ENCODE assay signal across 11 cellular contexts in genomic region chr15:64985382-64986033, GRCh38. TPM values are rescaled to one million over a fixed set of nuclear protein-coding genes. Genes with fewer than 3 reads are reported as not detected.
DNase-seq lines count a peak whose midpoint lies in the region; ATAC-seq, FAIRE-seq and TF ChIP-seq lines count a peak whose summit lies in the region.
"Had no signal": no experiment of that assay in that cellular context is flagged by ENCODE, and none has a peak within 500 bp of the region (broad histone marks: within the 10 kb centered on the region; RNA-seq: fewer than 3 reads in every experiment).

No MANE protein-coding gene starts in this region.

- H3K27ac ChIP-seq in heart right ventricle (peak overlapping the region in 7 of 10 donors; percentile 13 to 80 (median 55)), HepG2 (ENCODE audit: extremely low read length, insufficient read depth, low read length) (peak overlapping the region; percentile 62), upper lobe of right lung (peak overlapping the region; percentile 79)

- intact Hi-C loops in heart right ventricle (cut with DNase I) = loop anchor here in 2 of 10 donors (5.0 to 10.0 kb wide), 2 partner anchors 42 to 141 kb away; partner anchors contain the start of genes MTFMT (in 1 of the 2) and PLEKHO2 (in 1 of the 2)
- intact Hi-C loops in left ventricle myocardium superior (cut with micrococcal nuclease) = no loop called here
- intact Hi-C loops in HepG2 (cut with micrococcal nuclease; ENCODE audit: unreplicated experiment) = no loop called here
- intact Hi-C loops in upper lobe of right lung (cut with DNase I) = no loop called here

- no peak for TF ChIP-seq RAD21 in HepG2 (CRISPR knock-in tag; IDR thresholded peaks at IDR 0.05)

- H2AFZ ChIP-seq in HepG2 (ENCODE audit: low read length) = no peak overlapping the region

- no peaks in the 10 kb centered on the region for H4K20me1 ChIP-seq in HepG2 (ENCODE audit: insufficient read depth, low read length)

- FAIRE-seq in HepG2 (lab: Jason Lieb, UNC) = no peak

- BruUV-seq in HepG2 (replicated peaks; lab: Mats Ljungman, UMichigan) = no TSS peak

- H3K4me3 ChIP-seq in heart right ventricle (no peak overlapping the region), HepG2 (replicated peaks in 1 of 3; ENCODE audit: insufficient read depth in 1 of 3, low read depth in 2 of 3, low read length in 3 of 3) (peak overlapping the region in 1 of 3 experiments; percentile 2; a peak in 1 of 6 replicates), upper lobe of right lung (no peak overlapping the region)

- CTCF ChIA-PET in HepG2 (lab: Yijun Ruan, JAX; ENCODE audit: low intra/inter-chr PET ratio, low total read pairs) = no interaction called here

- no peak for TF ChIP-seq POLR2A in HepG2 (IDR thresholded peaks at IDR 0.05; ENCODE audit: insufficient read depth in 1 of 2, low read depth in 2 of 2, low read length in 2 of 2)

- H3K4me2 ChIP-seq in HepG2 (ENCODE audit: low read depth, low read length) = peak overlapping the region; percentile 68

- H3K27me3 ChIP-seq in heart right ventricle (no peaks in the 10 kb centered on the region), HepG2 (ENCODE audit: control insufficient read depth in 1 of 2, insufficient read depth in 2 of 2, low read length in 2 of 2) (no peaks in the 10 kb centered on the region; a peak in 1 of 5 replicates), upper lobe of right lung (no peaks in the 10 kb centered on the region)

- WGBS in heart right ventricle, 2 donors = 46 to 68% methylated on average over 8 of the region's 8 CpGs
- WGBS in HepG2 (ENCODE audit: low lambda C conversion rate) = 17% methylated on average over 7 of the region's 8 CpGs

- TF ChIP-seq EP300 in HepG2 (IDR thresholded peaks at IDR 0.05; ENCODE audit: low read depth in 2 of 2, low read length in 2 of 2) (0 out of 4 replicates have a peak, but pooled peaks of 1 of the 2 experiments have one; percentile 47), HepG2 (CRISPR knock-in tag; IDR thresholded peaks at IDR 0.05; ENCODE audit: borderline replicate concordance) (peak; percentile 64; the same call in 1 of the 2 replicates)

- peak overlapping the region; percentile 32; the same call in 1 of the 2 replicates for H3K9ac ChIP-seq in HepG2 (ENCODE audit: insufficient read depth, low read depth, low read length)

- no peak for TF ChIP-seq CTCF in heart right ventricle (IDR thresholded peaks at IDR 0.05)
- no peak for TF ChIP-seq CTCF in HepG2 (CRISPR knock-in tag; IDR thresholded peaks at IDR 0.05)
- TF ChIP-seq CTCF in upper lobe of right lung (IDR thresholded peaks at IDR 0.05) = no peak

- H3K9me3 ChIP-seq in heart right ventricle (no peaks in the 10 kb centered on the region), HepG2 (ENCODE audit: low read length) (no peaks in the 10 kb centered on the region), upper lobe of right lung (no peaks in the 10 kb centered on the region)

- no peak for ATAC-seq in heart right ventricle
- ATAC-seq in left ventricle myocardium superior = no peak
- no peak for ATAC-seq in HepG2
- ATAC-seq in upper lobe of right lung = peak; percentile 32
- ATAC-seq in HG03521 (IDR thresholded peaks at IDR 0.05; ENCODE audit: unreplicated experiment) = no peak
- no peak for ATAC-seq in HG02852 (IDR thresholded peaks at IDR 0.05; ENCODE audit: unreplicated experiment)

- H3K36me3 ChIP-seq in heart right ventricle = peaks cover 0 to 27% (median 0%) of the 10 kb centered on the region in 9 donors
- peaks cover 0 to 5% of the 10 kb centered on the region in 2 experiments; a peak in 2 of 5 replicates for H3K36me3 ChIP-seq in HepG2 (replicated peaks in 1 of 2; ENCODE audit: control insufficient read depth in 1 of 2, insufficient read depth in 2 of 2, low read length in 2 of 2)
- H3K36me3 ChIP-seq in upper lobe of right lung = peaks cover 10% of the 10 kb centered on the region

- in situ Hi-C loops in HepG2 (cut with HindIII; ENCODE audit: extremely low pct_ligation_motif_present, low pct_unique_long_range_greater_than_20kb) = no loop called here

- POLR2A ChIA-PET in HepG2 (lab: Yijun Ruan, JAX) = interaction anchor here (1.1 to 1.2 kb wide), 3 partner anchors 9 to 314 kb away, joined by 3 read pairs; no protein-coding TSS in a partner anchor

- H3K4me1 ChIP-seq in heart right ventricle (peaks cover 0 to 65% (median 23%) of the 10 kb centered on the region in 9 donors), HepG2 (ENCODE audit: insufficient read depth, low read length) (peaks cover 76% of the 10 kb centered on the region), upper lobe of right lung (peaks cover 50% of the 10 kb centered on the region)

- DNase-seq in heart right ventricle (no peak), left ventricle myocardium superior (no peak), UCSD-AML1 (lab: John Stamatoyannopoulos, UW; ENCODE audit: unreplicated experiment) (peak; percentile 27), HepG2 (ENCODE audit: low spot score) (peak; percentile 64), upper lobe of right lung (no peak)
- DNase-seq in activated CD4-positive, alpha-beta T cell treated with anti-CD3 and anti-CD28 coated beads, Interleukin-2, amount 50 U/mL, for 48 hours = no peak
- DNase-seq: central memory CD4-positive, alpha-beta T cell; DMS153 had no signal

- H3K79me2 ChIP-seq in HepG2 (ENCODE audit: insufficient read depth, low read length) = peaks cover 13% of the 10 kb centered on the region

RNA-seq across cellular contexts. Expression of gene SPG21, which starts 4.2 kb away (rescaled TPM):
- total RNA-seq in heart right ventricle (10 to 100 TPM; 36.4 to 56.6 (median 45.9) TPM), left ventricle myocardium superior (47.8 TPM), HepG2 (2016; rRNA removed; fragmentation: Illumina TruSeq; extraction: Trizol) (42.4 and 53.0 TPM in 2 replicates), upper lobe of right lung (107 TPM)
- polyA plus RNA-seq in heart right ventricle (10 to 100 TPM; 30.4 to 57.0 TPM), HepG2 (2011; rRNA removed) (29.1 and 36.7 TPM in 2 replicates)
- total RNA-seq in HepG2 (2016; cell fraction: cytosol; rRNA removed; fragmentation: Illumina TruSeq; extraction: Trizol; ENCODE audit: low read depth) = 56.6 and 57.5 TPM in 2 replicates
- total RNA-seq in HepG2 (2016; cell fraction: insoluble cytoplasmic fraction; rRNA removed; fragmentation: Illumina TruSeq; extraction: Trizol) = 43.5 and 50.8 TPM in 2 replicates
- 111 and 115 TPM in 2 replicates for total RNA-seq in HepG2 (2016; cell fraction: membrane; rRNA removed; fragmentation: Illumina TruSeq; extraction: Trizol)
- 31.3 and 35.8 TPM in 2 replicates for total RNA-seq in HepG2 (2016; cell fraction: nucleus; rRNA removed; fragmentation: Illumina TruSeq; extraction: Trizol)
- 41.8 and 47.6 TPM in 2 replicates for polyA plus RNA-seq in HepG2 (2011; cell fraction: cytosol; rRNA removed)
- polyA plus RNA-seq in HepG2 (2011; cell fraction: nucleus; rRNA removed) = 13.3 and 18.4 TPM in 2 replicates
- 33.1 and 45.9 TPM in 2 replicates for polyA plus RNA-seq in HepG2 (2012)
- 99.2 and 108 TPM in 2 replicates for polyA plus RNA-seq in HepG2 (2016; cell fraction: cytosol; fragmentation: Illumina TruSeq; extraction: Trizol; ENCODE audit: low read depth)
- polyA plus RNA-seq in HepG2 (2016; cell fraction: insoluble cytoplasmic fraction; fragmentation: Illumina TruSeq; extraction: Trizol; ENCODE audit: low read depth) = 81.6 and 86.6 TPM in 2 replicates
- 164 and 173 TPM in 2 replicates for polyA plus RNA-seq in HepG2 (2016; cell fraction: membrane; fragmentation: Illumina TruSeq; extraction: Trizol; ENCODE audit: low read depth)
- 60.9 and 72.5 TPM in 2 replicates for polyA plus RNA-seq in HepG2 (2016; cell fraction: nucleus; fragmentation: Illumina TruSeq; extraction: Trizol; ENCODE audit: insufficient read depth, low read depth)
- 29.3 and 66.6 TPM in 2 replicates for polyA minus RNA-seq in HepG2 (2011; rRNA and poly(A)+ RNA removed; ENCODE audit: low replicate concordance)
- polyA minus RNA-seq in HepG2 (2011; cell fraction: cytosol; rRNA and poly(A)+ RNA removed) = 21.4 and 25.0 TPM in 2 replicates
- polyA minus RNA-seq in HepG2 (2011; cell fraction: nucleus; rRNA and poly(A)+ RNA removed) = 20.6 and 27.8 TPM in 2 replicates

RNA-seq across cellular contexts. Expression of gene MTFMT, which starts 43.9 kb away (rescaled TPM):
- 10 to 100 TPM; 13.5 to 21.9 (median 18.6) TPM for total RNA-seq in heart right ventricle
- 1 to 10 TPM; 5.5 to 8.0 TPM for polyA plus RNA-seq in heart right ventricle
- total RNA-seq in left ventricle myocardium superior = 20.4 TPM
- total RNA-seq in HepG2 (2016; rRNA removed; fragmentation: Illumina TruSeq; extraction: Trizol) = 23.2 and 27.9 TPM in 2 replicates
- total RNA-seq in HepG2 (2016; cell fraction: cytosol; rRNA removed; fragmentation: Illumina TruSeq; extraction: Trizol; ENCODE audit: low read depth) = 10.4 and 12.6 TPM in 2 replicates
- total RNA-seq in HepG2 (2016; cell fraction: insoluble cytoplasmic fraction; rRNA removed; fragmentation: Illumina TruSeq; extraction: Trizol) = 22.7 and 29.9 TPM in 2 replicates
- 18.1 and 19.5 TPM in 2 replicates for total RNA-seq in HepG2 (2016; cell fraction: membrane; rRNA removed; fragmentation: Illumina TruSeq; extraction: Trizol)
- 13.3 and 17.4 TPM in 2 replicates for total RNA-seq in HepG2 (2016; cell fraction: nucleus; rRNA removed; fragmentation: Illumina TruSeq; extraction: Trizol)
- polyA plus RNA-seq in HepG2 (2011; rRNA removed) = 8.9 and 9.9 TPM in 2 replicates
- polyA plus RNA-seq in HepG2 (2011; cell fraction: cytosol; rRNA removed) = 7.3 and 11.2 TPM in 2 replicates
- 4.0 and 5.2 TPM in 2 replicates for polyA plus RNA-seq in HepG2 (2011; cell fraction: nucleus; rRNA removed)
- 6.6 and 14.4 TPM in 2 replicates for polyA plus RNA-seq in HepG2 (2012)
- 7.3 and 9.3 TPM in 2 replicates for polyA plus RNA-seq in HepG2 (2016; cell fraction: cytosol; fragmentation: Illumina TruSeq; extraction: Trizol; ENCODE audit: low read depth)
- polyA plus RNA-seq in HepG2 (2016; cell fraction: insoluble cytoplasmic fraction; fragmentation: Illumina TruSeq; extraction: Trizol; ENCODE audit: low read depth) = 22.1 and 23.9 TPM in 2 replicates
- 13.3 and 13.6 TPM in 2 replicates for polyA plus RNA-seq in HepG2 (2016; cell fraction: membrane; fragmentation: Illumina TruSeq; extraction: Trizol; ENCODE audit: low read depth)
- 17.3 and 20.2 TPM in 2 replicates for polyA plus RNA-seq in HepG2 (2016; cell fraction: nucleus; fragmentation: Illumina TruSeq; extraction: Trizol; ENCODE audit: insufficient read depth, low read depth)
- 3.2 and 7.6 TPM in 2 replicates for polyA minus RNA-seq in HepG2 (2011; rRNA and poly(A)+ RNA removed; ENCODE audit: low replicate concordance)
- 6.6 and 9.0 TPM in 2 replicates for polyA minus RNA-seq in HepG2 (2011; cell fraction: cytosol; rRNA and poly(A)+ RNA removed)
- polyA minus RNA-seq in HepG2 (2011; cell fraction: nucleus; rRNA and poly(A)+ RNA removed) = 10.2 and 16.7 TPM in 2 replicates
- 13.7 TPM for total RNA-seq in upper lobe of right lung

RNA-seq across cellular contexts. Expression of gene SLC51B, which starts 59.7 kb away (rescaled TPM):
- not detected for total RNA-seq in heart right ventricle
- polyA plus RNA-seq in heart right ventricle = under 1 TPM in 1 of 2 donors, not detected in 1; 0.43 TPM
- total RNA-seq in left ventricle myocardium superior = not detected
- total RNA-seq in HepG2 (2016; rRNA removed; fragmentation: Illumina TruSeq; extraction: Trizol) = 14.4 and 17.1 TPM in 2 replicates
- 5.3 and 6.1 TPM in 2 replicates for total RNA-seq in HepG2 (2016; cell fraction: cytosol; rRNA removed; fragmentation: Illumina TruSeq; extraction: Trizol; ENCODE audit: low read depth)
- total RNA-seq in HepG2 (2016; cell fraction: insoluble cytoplasmic fraction; rRNA removed; fragmentation: Illumina TruSeq; extraction: Trizol) = 13.5 and 17.5 TPM in 2 replicates
- 7.0 and 7.8 TPM in 2 replicates for total RNA-seq in HepG2 (2016; cell fraction: membrane; rRNA removed; fragmentation: Illumina TruSeq; extraction: Trizol)
- total RNA-seq in HepG2 (2016; cell fraction: nucleus; rRNA removed; fragmentation: Illumina TruSeq; extraction: Trizol) = 8.3 and 9.5 TPM in 2 replicates
- 12.0 and 14.9 TPM in 2 replicates for polyA plus RNA-seq in HepG2 (2011; rRNA removed)
- 13.2 and 15.4 TPM in 2 replicates for polyA plus RNA-seq in HepG2 (2011; cell fraction: cytosol; rRNA removed)
- 3.4 and 3.5 TPM in 2 replicates for polyA plus RNA-seq in HepG2 (2011; cell fraction: nucleus; rRNA removed)
- 4.6 and 5.6 TPM in 2 replicates for polyA plus RNA-seq in HepG2 (2012)
- polyA plus RNA-seq in HepG2 (2016; cell fraction: cytosol; fragmentation: Illumina TruSeq; extraction: Trizol; ENCODE audit: low read depth) = 5.3 and 7.1 TPM in 2 replicates
- polyA plus RNA-seq in HepG2 (2016; cell fraction: insoluble cytoplasmic fraction; fragmentation: Illumina TruSeq; extraction: Trizol; ENCODE audit: low read depth) = 13.1 and 13.8 TPM in 2 replicates
- 5.5 and 6.5 TPM in 2 replicates for polyA plus RNA-seq in HepG2 (2016; cell fraction: membrane; fragmentation: Illumina TruSeq; extraction: Trizol; ENCODE audit: low read depth)
- polyA plus RNA-seq in HepG2 (2016; cell fraction: nucleus; fragmentation: Illumina TruSeq; extraction: Trizol; ENCODE audit: insufficient read depth, low read depth) = 15.7 and 19.3 TPM in 2 replicates
- 5.1 TPM in 1 of 2 replicates, not detected in the other for polyA minus RNA-seq in HepG2 (2011; rRNA and poly(A)+ RNA removed; ENCODE audit: low replicate concordance)
- polyA minus RNA-seq in HepG2 (2011; cell fraction: cytosol; rRNA and poly(A)+ RNA removed) = 3.9 TPM in 2 replicates
- polyA minus RNA-seq in HepG2 (2011; cell fraction: nucleus; rRNA and poly(A)+ RNA removed) = 2.7 and 2.9 TPM in 2 replicates
- 3.8 TPM for total RNA-seq in upper lobe of right lung
- polyA plus RNA-seq: neural cell had no signal

Comparison
In these comparisons a context has a peak if more than half of its experiments do, and no peak if none do; other contexts are left out.
1. DNase-seq: peak in UCSD-AML1 (single experiment) and HepG2 (single experiment); none in heart right ventricle (0 of 2), left ventricle myocardium superior (single experiment), upper lobe of right lung (single experiment) and activated CD4-positive, alpha-beta T cell treated with anti-CD3 and anti-CD28 coated beads, Interleukin-2, amount 50 U/mL, for 48 hours (0 of 2).
2. Peak in every context shown above with its lines, with median percentiles within 50 percentile points of each other: H3K27ac ChIP-seq.